24 cellular contexts compared by ENCODE assay signal in the genomic region with DNA sequence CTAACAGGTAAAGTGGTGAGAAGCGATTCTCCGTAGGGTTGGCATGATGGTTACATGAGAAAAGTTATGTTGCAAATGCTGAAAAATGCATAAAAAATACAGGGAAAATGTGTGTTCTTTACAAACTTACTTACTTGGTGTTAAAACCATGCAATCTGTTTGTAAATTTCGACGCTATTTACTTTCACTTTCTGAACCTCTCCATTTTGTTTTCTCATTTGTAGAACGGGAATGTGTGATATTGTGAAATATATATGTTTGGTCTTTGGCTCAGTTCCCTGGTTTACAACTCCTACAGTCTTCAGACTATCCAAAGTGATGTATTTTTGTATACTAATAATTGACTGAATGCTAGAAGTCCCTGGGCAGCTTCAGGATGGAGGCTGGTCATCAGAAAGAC.
"Had no signal": no experiment of that assay in that cellular context is flagged by ENCODE, and none has a peak within 500 bp of the region (broad histone marks: within the 10 kb centered on the region; RNA-seq: fewer than 3 reads in every experiment).

No MANE protein-coding gene starts in this region.

- H3K4me1 ChIP-seq: body of pancreas, colonic mucosa, gastrocnemius medialis, testis, transverse colon had no signal

- H3K4me3 ChIP-seq: body of pancreas, colonic mucosa, gastrocnemius medialis, ovary, testis, transverse colon had no signal

- DNase-seq: activated CD4-positive, alpha-beta T cell treated with anti-CD3 and anti-CD28 coated beads for 36 hours; activated CD4-positive, CD25-positive, alpha-beta regulatory T cell; activated CD8-positive, alpha-beta memory T cell treated with anti-CD3 and anti-CD28 coated beads, Interleukin-2, amount 10 ng/mL, durations not matched to agents 7 days and 5 days; activated CD8-positive, alpha-beta T cell treated with anti-CD3 and anti-CD28 coated beads, Interleukin-2, amount 10 ng/mL, durations not matched to agents 7 days and 5 days; activated effector memory CD4-positive, alpha-beta T cell treated with Interleukin-2 at 50 U/mL for 16 hours; activated naive CD4-positive, alpha-beta T cell treated with Interleukin-2 at 50 U/mL for 16 hours; activated T-cell treated with anti-CD3 and anti-CD28 coated beads, Interleukin-2, amount 50 U/mL, for 72 hours; anterior cingulate cortex; body of pancreas; colonic mucosa; effector memory CD4-positive, alpha-beta T cell; gastrocnemius medialis; glutamatergic neuron; left ventricle myocardium superior; midbrain; naive thymus-derived CD4-positive, alpha-beta T cell; ovary; stimulated activated CD4-positive, alpha-beta T cell treated with anti-CD3 and anti-CD28 coated beads, Interleukin-12 subunit alpha, Interleukin-12 subunit beta, amount 100 ng/mL, for 4 hours; stimulated activated CD4-positive, alpha-beta T cell treated with anti-CD3 and anti-CD28 coated beads, Interleukin-4, amount 100 ng/mL, for 1 hour; stimulated activated naive CD8-positive, alpha-beta T cell treated with anti-CD3 and anti-CD28 coated beads, Interleukin-15, Interleukin-2, amounts not matched to agents 100 U/mL and 50 U/mL, for 24 hours; testis; transverse colon had no signal

- H3K27me3 ChIP-seq: body of pancreas, colonic mucosa, gastrocnemius medialis, ovary, testis, transverse colon had no signal

- H3K36me3 ChIP-seq: colonic mucosa, gastrocnemius medialis, ovary, transverse colon had no signal

- H3K9me3 ChIP-seq: body of pancreas, colonic mucosa, gastrocnemius medialis, ovary, testis, transverse colon had no signal

- ATAC-seq: activated CD4-positive, alpha-beta T cell treated with anti-CD3 and anti-CD28 coated beads for 36 hours; activated CD8-positive, alpha-beta memory T cell treated with anti-CD3 and anti-CD28 coated beads, Interleukin-2, amount 10 ng/mL, durations not matched to agents 7 days and 5 days; activated CD8-positive, alpha-beta T cell treated with anti-CD3 and anti-CD28 coated beads, Interleukin-2, amount 10 ng/mL, durations not matched to agents 7 days and 5 days; activated T-cell treated with anti-CD3 and anti-CD28 coated beads, Interleukin-2, amount 50 U/mL, for 72 hours; body of pancreas; gastrocnemius medialis; left ventricle myocardium superior; naive thymus-derived CD4-positive, alpha-beta T cell; sciatic nerve; stimulated activated naive CD8-positive, alpha-beta T cell treated with anti-CD3 and anti-CD28 coated beads, Interleukin-15, Interleukin-2, amounts not matched to agents 100 U/mL and 50 U/mL, for 24 hours had no signal

- H3K27ac ChIP-seq: body of pancreas, colonic mucosa, gastrocnemius medialis, ovary, skin epidermis, testis, transverse colon had no signal
